In genomic region chr20:25310921-25311728, GRCh38 we compare ENCODE assay signal across 8 cellular contexts.
DNase-seq lines count a peak whose midpoint lies in the region; ATAC-seq and TF ChIP-seq lines count a peak whose summit lies in the region.

No MANE protein-coding gene starts in this region.

- H3K27ac ChIP-seq in KOPT-K1 (ENCODE audit: low read depth, low read length, poor library complexity, severe bottlenecking) (peak overlapping the region; percentile 52), colonic mucosa (peak overlapping the region; percentile 95)

- no peaks in the 10 kb centered on the region for H3K27me3 ChIP-seq in colonic mucosa

- H3K36me3 ChIP-seq in KOPT-K1 (ENCODE audit: insufficient read depth, low read length) (peaks cover 44% of the 10 kb centered on the region), colonic mucosa (no peaks in the 10 kb centered on the region)

- peaks cover 7 to 39% (median 20%) of the 10 kb centered on the region in 4 donors for H3K4me1 Mint-ChIP-seq in naive thymus-derived CD8-positive, alpha-beta T cell

- H3K9me3 Mint-ChIP-seq in naive thymus-derived CD8-positive, alpha-beta T cell: no peaks in the 10 kb centered on the region

- POLR2A ChIA-PET in naive thymus-derived CD8-positive, alpha-beta T cell (lab: Charles Lee): no interaction called here

- H3K4me1 ChIP-seq in colonic mucosa: peaks cover 21% of the 10 kb centered on the region

- peak overlapping the region; percentile 44 to 68 (median 64) for H3K4me3 Mint-ChIP-seq in naive thymus-derived CD8-positive, alpha-beta T cell

- peak overlapping the region; percentile 28 to 77 for H3K9ac ChIP-seq in colonic mucosa (ENCODE audit: low read depth in 2 of 2, low read length in 2 of 2)

- H3K27ac Mint-ChIP-seq in naive thymus-derived CD8-positive, alpha-beta T cell: peak overlapping the region; percentile 46 to 90 (median 81)

- no peaks in the 10 kb centered on the region for H3K9me3 ChIP-seq in KOPT-K1 (ENCODE audit: insufficient read depth, low read length, poor library complexity, severe bottlenecking)
- H3K9me3 ChIP-seq in colonic mucosa: no peaks in the 10 kb centered on the region

- H3K27me3 Mint-ChIP-seq in naive thymus-derived CD8-positive, alpha-beta T cell: no peaks in the 10 kb centered on the region

- peak; percentile 94 for DNase-seq in AG10803 (ENCODE audit: low read depth)
- DNase-seq in colonic mucosa: no peak
- peak in 1 of 10 donors; percentile 57 for DNase-seq in naive thymus-derived CD8-positive, alpha-beta T cell
- no peak for DNase-seq in NCI-H1436 (lab: John Stamatoyannopoulos, UW)
- no peak for DNase-seq in central memory CD4-positive, alpha-beta T cell
- DNase-seq in UCSD-AML1 (lab: John Stamatoyannopoulos, UW; ENCODE audit: unreplicated experiment): no peak

- peak overlapping the region; percentile 66 for H3K4me3 ChIP-seq in AG10803 (ENCODE audit: low read length)
- no peak overlapping the region for H3K4me3 ChIP-seq in colonic mucosa

- no peak for TF ChIP-seq CTCF in AG10803 (conservative IDR thresholded peaks at IDR 0.05; ENCODE audit: low read length)
- no peak for TF ChIP-seq CTCF in colonic mucosa (IDR thresholded peaks at IDR 0.05)

- ATAC-seq in naive thymus-derived CD8-positive, alpha-beta T cell: no peak
- ATAC-seq in HG03442 (IDR thresholded peaks at IDR 0.05; ENCODE audit: unreplicated experiment): no peak

- intact Hi-C loops in colonic mucosa (cut with DNase I): no loop called here

- peaks cover 0 to 26% (median 6%) of the 10 kb centered on the region in 3 donors for H3K36me3 Mint-ChIP-seq in naive thymus-derived CD8-positive, alpha-beta T cell
